In genomic region chr2:160044728-160045127, GRCh38 we compare ENCODE assay signal across 21 cellular contexts. TPM values are rescaled to one million over a fixed set of nuclear protein-coding genes. Genes with fewer than 3 reads are reported as not detected.
DNase-seq lines count a peak whose midpoint lies in the region; ATAC-seq, FAIRE-seq and TF ChIP-seq lines count a peak whose summit lies in the region.
"Had no signal": no experiment of that assay in that cellular context is flagged by ENCODE, and none has a peak within 500 bp of the region (broad histone marks: within the 10 kb centered on the region; RNA-seq: fewer than 3 reads in every experiment).

No MANE protein-coding gene starts in this region.

- no peak overlapping the region for H3K4me3 Mint-ChIP-seq in endodermal cell
- H3K4me3 Mint-ChIP-seq: CD4-positive, alpha-beta T cell; HFFc6 had no signal

- peak; percentile 47 for DNase-seq in H7
- DNase-seq in endodermal cell, result peak; percentile 64
- DNase-seq in effector CD8-positive, alpha-beta T cell (lab: John Stamatoyannopoulos, UW), result no peak
- no peak for DNase-seq in small intestine
- DNase-seq: ACHN; BE2C; C1 segment of cervical spinal cord; Caco-2; CD4-positive, alpha-beta T cell; HFFc6; IMR-90; KBM-7 had no signal

- H3K27me3 ChIP-seq in H7 (ENCODE audit: control insufficient read depth, insufficient read depth, low read length) (no peaks in the 10 kb centered on the region), OCI-LY1 (ENCODE audit: insufficient read depth, low read length) (no peaks in the 10 kb centered on the region), endodermal cell (ENCODE audit: control insufficient read depth, insufficient read depth, low read length, poor library complexity, severe bottlenecking) (no peaks in the 10 kb centered on the region), small intestine (ENCODE audit: control insufficient read depth in 2 of 2, insufficient read depth in 2 of 2, low read length in 2 of 2) (no peaks in the 10 kb centered on the region)

- no peak overlapping the region for H3K4me2 ChIP-seq in OCI-LY1 (ENCODE audit: low read length)

- ATAC-seq in GM21737 (IDR thresholded peaks at IDR 0.05; ENCODE audit: unreplicated experiment), result no peak
- ATAC-seq: HCT116 had no signal

- no peak overlapping the region for H3K27ac Mint-ChIP-seq in endodermal cell
- H3K27ac Mint-ChIP-seq: CD4-positive, alpha-beta T cell; HFFc6 had no signal

- H2AFZ ChIP-seq in OCI-LY1 (ENCODE audit: low read length), result no peak overlapping the region

- H3K27me3 Mint-ChIP-seq in endodermal cell (ENCODE audit: insufficient read depth), result no peaks in the 10 kb centered on the region
- H3K27me3 Mint-ChIP-seq: CD4-positive, alpha-beta T cell had no signal

- H3K4me3 ChIP-seq in H7 (ENCODE audit: insufficient read depth, low read depth, low read length), result no peak overlapping the region
- no peak overlapping the region for H3K4me3 ChIP-seq in OCI-LY1 (ENCODE audit: low read depth, low read length, poor library complexity, severe bottlenecking)
- H3K4me3 ChIP-seq in endodermal cell (ENCODE audit: low read length), result no peak overlapping the region
- no peak overlapping the region for H3K4me3 ChIP-seq in small intestine (ENCODE audit: low read depth in 1 of 2, low read length in 2 of 2)

- no peaks in the 10 kb centered on the region for H3K4me1 ChIP-seq in OCI-LY1 (ENCODE audit: insufficient read depth, low read length, severe bottlenecking)
- peaks cover 8% of the 10 kb centered on the region for H3K4me1 ChIP-seq in endodermal cell (ENCODE audit: control insufficient read depth, insufficient read depth, low read length)
- no peaks in the 10 kb centered on the region for H3K4me1 ChIP-seq in small intestine (ENCODE audit: control insufficient read depth in 2 of 2, insufficient read depth in 1 of 2, low read depth in 1 of 2, low read length in 1 of 2)
- H3K4me1 ChIP-seq: BE2C, Caco-2 had no signal

- TF ChIP-seq CTCF in OCI-LY1 (IDR thresholded peaks at IDR 0.05; ENCODE audit: low read length), result peak; percentile 11; the same call in 1 of the 2 replicates
- peak; percentile 40 for TF ChIP-seq CTCF in endodermal cell (conservative IDR thresholded peaks at IDR 0.05)

- H3K9me3 ChIP-seq in OCI-LY1 (ENCODE audit: low read length) (no peaks in the 10 kb centered on the region), endodermal cell (ENCODE audit: control insufficient read depth, low read length) (no peaks in the 10 kb centered on the region), small intestine (ENCODE audit: control insufficient read depth, low read depth) (no peaks in the 10 kb centered on the region)
- H3K9me3 ChIP-seq: BE2C, Caco-2 had no signal

- H3K9ac ChIP-seq in OCI-LY1 (ENCODE audit: low read length) (no peak overlapping the region), endodermal cell (ENCODE audit: extremely low read depth, low read length, poor library complexity, severe bottlenecking) (no peak overlapping the region)

- H3K27ac ChIP-seq in OCI-LY1 (ENCODE audit: low read depth, low read length, poor library complexity, severe bottlenecking) (no peak overlapping the region), endodermal cell (ENCODE audit: low read depth, low read length) (no peak overlapping the region), small intestine (ENCODE audit: low read depth in 1 of 2, low read length in 1 of 2) (no peak overlapping the region)

- no peaks in the 10 kb centered on the region for H4K20me1 ChIP-seq in OCI-LY1 (ENCODE audit: insufficient read depth, low read length)

- no peak for FAIRE-seq in small intestine (lab: Jason Lieb, UNC)
- FAIRE-seq: A204.1, D721Med, G401.6, GM12891, GM19239, HTR-8/SVneo had no signal

- H3K9me2 ChIP-seq in OCI-LY1 (ENCODE audit: low read depth, low read length), result no peaks in the 10 kb centered on the region

- no peaks in the 10 kb centered on the region for H3K36me3 Mint-ChIP-seq in endodermal cell (ENCODE audit: low read depth)

- 91 to 92% methylated on average over 8 of the region's 8 CpGs for WGBS in endodermal cell (ENCODE audit: insufficient coverage in 1 of 2, insufficient read length in 1 of 2), 2 experiments
- 86 to 95% (median 93%) methylated on average over 8 of the region's 8 CpGs for WGBS in small intestine, 3 donors

- H3K36me3 ChIP-seq in H7 (replicated peaks; ENCODE audit: control insufficient read depth, insufficient read depth, low read length) (no peaks in the 10 kb centered on the region), OCI-LY1 (ENCODE audit: insufficient read depth, low read length) (no peaks in the 10 kb centered on the region), endodermal cell (ENCODE audit: control insufficient read depth, insufficient read depth, low read length) (no peaks in the 10 kb centered on the region), small intestine (ENCODE audit: control insufficient read depth in 2 of 2, insufficient read depth in 2 of 2, low read length in 2 of 2) (peaks cover 0 to 5% of the 10 kb centered on the region in 2 donors)
- H3K36me3 ChIP-seq: BE2C had no signal

- H3F3A ChIP-seq in OCI-LY1 (ENCODE audit: insufficient read depth, low read length), result no peaks in the 10 kb centered on the region

- H3K9me3 Mint-ChIP-seq in endodermal cell, result no peaks in the 10 kb centered on the region
- H3K9me3 Mint-ChIP-seq: CD4-positive, alpha-beta T cell; HFFc6 had no signal

- no peaks in the 10 kb centered on the region for H3K79me2 ChIP-seq in OCI-LY1 (ENCODE audit: insufficient read depth, low read length)

- H3K4me1 Mint-ChIP-seq in endodermal cell, result peaks cover 23% of the 10 kb centered on the region

RNA-seq across cellular contexts. Expression of gene PLA2R1, which starts 17.7 kb away (rescaled TPM):
- total RNA-seq in H7 (2014; rRNA removed; shearing (Covaris generic)), result 0.48 and 0.89 TPM in 2 replicates
- 1 to 10 TPM; 1.4 to 1.8 TPM for total RNA-seq in endodermal cell
- polyA plus RNA-seq in endodermal cell (2013, experiment 1 of 2), result 0.32 TPM
- 0.62 TPM for polyA plus RNA-seq in endodermal cell (2013, experiment 2 of 2)
- 1 to 10 TPM; 3.3 to 4.6 (median 4.0) TPM for polyA plus RNA-seq in small intestine
- total RNA-seq: CD4-positive, alpha-beta T cell had no signal

Comparison
In these comparisons a context has a peak if more than half of its experiments do, and no peak if none do; other contexts are left out.
1. DNase-seq: peak in H7 (single experiment) and endodermal cell (single experiment); none in effector CD8-positive, alpha-beta T cell (single experiment) and small intestine (single experiment).